ENCODE assay signal across 8 cellular contexts in the genomic region with DNA sequence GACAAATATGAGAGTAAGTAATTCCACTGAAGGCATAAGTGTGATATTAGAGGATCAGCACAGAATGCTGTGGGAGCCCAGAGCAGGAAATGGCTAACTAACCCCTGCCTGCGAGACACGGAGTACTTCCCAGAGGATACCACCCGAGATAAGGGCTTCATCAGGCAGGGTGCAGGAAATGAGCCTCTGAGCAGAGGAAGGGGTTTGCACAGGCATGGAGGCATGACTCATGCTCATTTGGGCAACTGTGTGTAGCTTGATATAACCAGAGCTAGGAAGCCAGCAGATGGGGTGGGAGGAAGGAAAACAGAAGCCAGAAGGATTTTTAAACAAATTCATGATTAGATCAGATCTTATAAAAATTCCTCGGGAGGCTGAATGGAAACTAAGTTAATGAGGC.
A peak's percentile ranks its signal among the peaks of the same experiment; 100 is the strongest.
DNase-seq lines count a peak whose midpoint lies in the region; ATAC-seq and TF ChIP-seq lines count a peak whose summit lies in the region.

No MANE protein-coding gene starts in this region.

- no peak overlapping the region for H3K27ac ChIP-seq in breast epithelium
- H3K27ac ChIP-seq in RWPE2 (ENCODE audit: poor library complexity, severe bottlenecking) = peak overlapping the region; percentile 14

- intact Hi-C loops in MCF 10A (cut with micrococcal nuclease) = no loop called here
- intact Hi-C loops in breast epithelium (cut with DNase I; ENCODE audit: low total_unique reads) = no loop called here

- POLR2A ChIA-PET in MCF 10A (lab: Yijun Ruan, JAX) (interaction anchor here (0.9 to 1.2 kb wide), 2 partner anchors 28 to 50 kb away, joined by 3 read pairs; no protein-coding TSS in a partner anchor), GM10248 (lab: Yijun Ruan, JAX) (no interaction called here)

- TF ChIP-seq POLR2A in breast epithelium (IDR thresholded peaks at IDR 0.05) = no peak

- BruUV-seq in MCF 10A (replicated peaks; lab: Mats Ljungman, UMichigan) = no TSS peak

- H3K27me3 Mint-ChIP-seq in MCF 10A (ENCODE audit: insufficient read depth, unreplicated experiment) = no peaks in the 10 kb centered on the region

- no peak overlapping the region for H3K4me3 Mint-ChIP-seq in MCF 10A (ENCODE audit: unreplicated experiment)

- H3K27me3 ChIP-seq in breast epithelium = no peaks in the 10 kb centered on the region
- no peaks in the 10 kb centered on the region for H3K27me3 ChIP-seq in RWPE2 (ENCODE audit: insufficient read depth, poor library complexity, severe bottlenecking)

- H3K4me1 ChIP-seq in breast epithelium (no peaks in the 10 kb centered on the region), RWPE2 (ENCODE audit: insufficient read depth, poor library complexity, severe bottlenecking) (peaks cover 11% of the 10 kb centered on the region)

- peak; percentile 93 for ATAC-seq in RWPE2 (ENCODE audit: low read depth)
- ATAC-seq in GM19395 (IDR thresholded peaks at IDR 0.05; ENCODE audit: unreplicated experiment) = no peak

- no peak for TF ChIP-seq CTCF in MCF 10A (IDR thresholded peaks at IDR 0.05; ENCODE audit: unreplicated experiment)
- no peak for TF ChIP-seq CTCF in breast epithelium (IDR thresholded peaks at IDR 0.05)
- no peak for TF ChIP-seq CTCF in RWPE2 (IDR thresholded peaks at IDR 0.05; ENCODE audit: poor library complexity, severe bottlenecking)
- no peak for TF ChIP-seq CTCF in GM10248 (IDR thresholded peaks at IDR 0.05; ENCODE audit: control extremely low read depth, extremely low read depth, low read depth, missing control alignments)

- H3K4me1 Mint-ChIP-seq in MCF 10A (ENCODE audit: insufficient read depth, unreplicated experiment) = no peaks in the 10 kb centered on the region

- H3K4me3 ChIP-seq in breast epithelium (no peak overlapping the region), RWPE2 (ENCODE audit: severe bottlenecking) (no peak overlapping the region)

- CTCF ChIA-PET in MCF 10A (lab: Yijun Ruan, JAX) = interaction anchor here (0.6 to 1.2 kb wide), 2 partner anchors 28 to 260 kb away, joined by 3 to 4 read pairs; no protein-coding TSS in a partner anchor
- CTCF ChIA-PET in GM10248 (lab: Yijun Ruan, JAX) = interaction anchor here (1.1 kb wide), 1 partner anchor 13 kb away, joined by 3 read pairs; no protein-coding TSS in a partner anchor

- H3K9me3 Mint-ChIP-seq in MCF 10A (ENCODE audit: unreplicated experiment) = peaks cover 17% of the 10 kb centered on the region

- DNase-seq in MCF 10A (ENCODE audit: unreplicated experiment) = peak; percentile 65
- no peak for DNase-seq in breast epithelium (ENCODE audit: low spot score in 2 of 2)
- no peak for DNase-seq in RWPE2 (ENCODE audit: low spot score)
- DNase-seq in fibroblast of peridontal ligament (ENCODE audit: extremely low read depth) = peak; percentile 67
- peak; percentile 19 for DNase-seq in stromal cell of bone marrow (ENCODE audit: low read depth)
- DNase-seq in NCI-H524 (lab: John Stamatoyannopoulos, UW) = no peak
- no peak for DNase-seq in GM10248 (ENCODE audit: extremely low spot score)

- H3K9me3 ChIP-seq in breast epithelium (peaks cover 5 to 11% of the 10 kb centered on the region in 2 donors), RWPE2 (ENCODE audit: severe bottlenecking) (no peaks in the 10 kb centered on the region)

- H3K27ac Mint-ChIP-seq in MCF 10A (ENCODE audit: low read depth, unreplicated experiment) = peak overlapping the region; percentile 28

- H3K36me3 ChIP-seq in breast epithelium (no peaks in the 10 kb centered on the region), RWPE2 (ENCODE audit: low read depth) (no peaks in the 10 kb centered on the region)

- H3K36me3 Mint-ChIP-seq in MCF 10A (ENCODE audit: insufficient read depth, unreplicated experiment) = peaks cover 6% of the 10 kb centered on the region

Comparison
In these comparisons a context has a peak if more than half of its experiments do, and no peak if none do; other contexts are left out.
1. DNase-seq: peak in MCF 10A (single experiment), fibroblast of peridontal ligament (single experiment) and stromal cell of bone marrow (single experiment); none in breast epithelium (0 of 2), RWPE2 (single experiment), NCI-H524 (0 of 2) and GM10248 (single experiment).